Comparison of ENCODE assay signal across 21 cellular contexts in the genomic region with DNA sequence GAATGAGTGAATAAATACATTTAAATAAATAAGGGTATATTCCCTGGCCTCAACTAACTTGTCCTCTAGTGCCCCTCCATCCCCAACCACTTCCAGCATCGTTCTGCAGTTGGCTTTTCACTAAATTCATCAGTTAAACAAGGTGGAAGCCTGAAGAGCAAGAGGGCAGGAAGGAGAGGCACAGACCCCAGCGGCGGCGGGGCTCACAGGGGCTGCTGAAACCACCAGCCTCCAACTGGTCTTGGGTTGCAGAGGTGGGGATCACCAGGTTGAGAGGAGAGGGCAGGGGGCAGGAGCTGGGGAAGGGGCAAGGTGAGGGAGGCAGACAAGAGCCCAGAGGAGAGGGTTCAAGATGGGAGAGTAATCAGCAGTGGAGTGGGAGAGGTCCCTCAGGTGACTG. TPM values are rescaled to one million over a fixed set of nuclear protein-coding genes. Genes with fewer than 3 reads are reported as not detected.
"Had no signal": no experiment of that assay in that cellular context is flagged by ENCODE, and none has a peak within 500 bp of the region (broad histone marks: within the 10 kb centered on the region; RNA-seq: fewer than 3 reads in every experiment).

No MANE protein-coding gene starts in this region.

- DNase-seq: activated B cell treated with CpG ODN at 0.5 μM for 24 hours; activated CD4-positive, alpha-beta memory T cell treated with anti-CD3 and anti-CD28 coated beads for 36 hours; activated CD4-positive, alpha-beta T cell treated with anti-CD3 and anti-CD28 coated beads for 4 hours; activated naive CD4-positive, alpha-beta T cell treated with Interleukin-2 at 50 U/mL for 16 hours; activated T-cell treated with anti-CD3 and anti-CD28 coated beads, Interleukin-2, amount 50 U/mL, for 48 hours; amygdala; cerebellar nuclear complex; heart left ventricle; islet precursor cell; left cardiac atrium; retina; stimulated activated CD4-positive, alpha-beta T cell treated with anti-CD3 and anti-CD28 coated beads, Interleukin-2, amount 100 ng/mL, for 48 hours; stimulated activated CD8-positive, alpha-beta memory T cell treated with anti-CD3 and anti-CD28 coated beads, Interleukin-4, amount 100 ng/mL, for 48 hours; stimulated activated naive B cell treated with anti-CD40 and anti-IgM and Interleukin-4, amounts not matched to agents 10 μg/mL and 1 μg/mL and 100 μg/mL, for 72 hours; T-helper 9 cell; testis; upper lobe of right lung had no signal

- H3K36me3 ChIP-seq: heart left ventricle, upper lobe of right lung had no signal

- H3K9me3 Mint-ChIP-seq: activated B cell treated with CpG ODN at 0.5 μM for 24 hours; activated CD4-positive, alpha-beta memory T cell treated with anti-CD3 and anti-CD28 coated beads for 36 hours; natural killer cell treated with Interleukin-12 subunit alpha and Interleukin-12 subunit beta and Interleukin-15 and Interleukin-18, amount 100 ng/mL, for 72 hours; stimulated activated naive B cell treated with anti-CD40 and anti-IgM and Interleukin-4, amounts not matched to agents 10 μg/mL and 1 μg/mL and 100 μg/mL, for 72 hours had no signal

- H3K27me3 Mint-ChIP-seq: activated CD4-positive, alpha-beta memory T cell treated with anti-CD3 and anti-CD28 coated beads for 36 hours; natural killer cell treated with Interleukin-12 subunit alpha and Interleukin-12 subunit beta and Interleukin-15 and Interleukin-18, amount 100 ng/mL, for 72 hours; progenitor cell of endocrine pancreas had no signal

- H3K4me3 Mint-ChIP-seq: activated B cell treated with CpG ODN at 0.5 μM for 24 hours; activated CD4-positive, alpha-beta memory T cell treated with anti-CD3 and anti-CD28 coated beads for 36 hours; natural killer cell treated with Interleukin-12 subunit alpha and Interleukin-12 subunit beta and Interleukin-15 and Interleukin-18, amount 100 ng/mL, for 72 hours; stimulated activated naive B cell treated with anti-CD40 and anti-IgM and Interleukin-4, amounts not matched to agents 10 μg/mL and 1 μg/mL and 100 μg/mL, for 72 hours had no signal

- H3K4me3 ChIP-seq: heart left ventricle, testis, upper lobe of right lung had no signal

- ATAC-seq: heart left ventricle; left cardiac atrium; natural killer cell treated with Interleukin-12 subunit alpha and Interleukin-12 subunit beta and Interleukin-15 and Interleukin-18, amount 100 ng/mL, for 72 hours; stimulated activated naive B cell treated with anti-CD40 and anti-IgM and Interleukin-4, amounts not matched to agents 10 μg/mL and 1 μg/mL and 100 μg/mL, for 72 hours; upper lobe of right lung had no signal

- H3K36me3 Mint-ChIP-seq: natural killer cell treated with Interleukin-12 subunit alpha and Interleukin-12 subunit beta and Interleukin-15 and Interleukin-18, amount 100 ng/mL, for 72 hours had no signal

- H3K9me3 ChIP-seq: heart left ventricle, testis, upper lobe of right lung had no signal

- H3K27ac ChIP-seq: heart left ventricle, testis had no signal

- H3K4me1 ChIP-seq: heart left ventricle, testis had no signal

- H3K27me3 ChIP-seq: heart left ventricle, testis, upper lobe of right lung had no signal

- FAIRE-seq: endometrium had no signal

- H3K27ac Mint-ChIP-seq: activated B cell treated with CpG ODN at 0.5 μM for 24 hours; activated CD4-positive, alpha-beta memory T cell treated with anti-CD3 and anti-CD28 coated beads for 36 hours; natural killer cell treated with Interleukin-12 subunit alpha and Interleukin-12 subunit beta and Interleukin-15 and Interleukin-18, amount 100 ng/mL, for 72 hours; progenitor cell of endocrine pancreas; stimulated activated naive B cell treated with anti-CD40 and anti-IgM and Interleukin-4, amounts not matched to agents 10 μg/mL and 1 μg/mL and 100 μg/mL, for 72 hours had no signal

RNA-seq across cellular contexts. Expression of gene KCNK5, which starts 27.1 kb away (rescaled TPM):
- total RNA-seq: activated B cell treated with CpG ODN at 0.5 μM for 24 hours, fibroblast of villous mesenchyme had no signal
